Comparison of ENCODE assay signal across 1 cellular context in genomic region chr11:129248618-129249017, GRCh38.
TF ChIP-seq lines count a peak whose summit lies in the region.

No MANE protein-coding gene starts in this region.

TF ChIP-seq in GM23338, 12 proteins besides CTCF, POLR2A, EP300 and RAD21 (continued from another document):
- TF ChIP-seq REST (IDR thresholded peaks at IDR 0.05; ENCODE audit: unreplicated experiment), result no peak
